Comparison of ENCODE assay signal across 30 cellular contexts in the genomic region with DNA sequence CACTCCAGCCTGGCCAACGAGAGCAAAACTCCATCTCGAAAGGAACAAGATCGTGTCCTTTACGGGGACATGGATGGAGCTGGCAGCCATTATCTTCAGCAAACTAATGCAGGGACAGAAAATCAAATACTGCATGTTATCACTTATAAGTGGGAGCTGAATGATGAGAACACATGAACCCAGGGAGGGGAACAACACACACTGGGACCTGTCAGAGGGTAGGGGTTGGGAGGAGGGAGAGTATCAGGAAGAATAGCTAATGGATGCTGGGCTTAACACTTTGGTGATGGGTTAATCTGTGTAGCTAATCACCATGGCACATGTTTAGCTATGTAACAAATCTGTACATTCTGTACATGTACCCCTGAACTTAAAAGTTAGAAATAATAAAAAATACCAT. TPM values are rescaled to one million over a fixed set of nuclear protein-coding genes. Genes with fewer than 3 reads are reported as not detected.
"Had no signal": no experiment of that assay in that cellular context is flagged by ENCODE, and none has a peak within 500 bp of the region (broad histone marks: within the 10 kb centered on the region; RNA-seq: fewer than 3 reads in every experiment).

No MANE protein-coding gene starts in this region.

- ATAC-seq: stimulated activated effector memory CD8-positive, alpha-beta T cell treated with anti-CD3 and anti-CD28 coated beads, Interleukin-12 subunit alpha, Interleukin-12 subunit beta, amount 100 ng/mL, for 72 hours; stimulated activated memory B cell treated with anti-CD40 and anti-IgM and Interleukin-4, amounts not matched to agents 10 μg/mL and 1 μg/mL and 100 μg/mL, for 72 hours; stimulated activated naive B cell treated with anti-CD40 and anti-IgM and Interleukin-4, amounts not matched to agents 10 μg/mL and 1 μg/mL and 100 μg/mL, for 72 hours; stimulated activated naive CD8-positive, alpha-beta T cell treated with anti-CD3 and anti-CD28 coated beads, Interleukin-15, amount 100 ng/mL, for 72 hours; stimulated activated naive CD8-positive, alpha-beta T cell treated with anti-CD3 and anti-CD28 coated beads, Interleukin-15, Interleukin-2, amounts not matched to agents 100 U/mL and 50 U/mL, for 24 hours; upper lobe of right lung had no signal

- DNase-seq: stimulated activated CD4-positive, alpha-beta T cell treated with anti-CD3 and anti-CD28 coated beads, Interleukin-2, amount 100 ng/mL, for 48 hours; stimulated activated CD4-positive, alpha-beta T cell treated with anti-CD3 and anti-CD28 coated beads, Interleukin-4, amount 100 ng/mL, for 1 hour; stimulated activated CD4-positive, alpha-beta T cell treated with anti-CD3 and anti-CD28 coated beads, Interleukin-4, amount 100 ng/mL, for 24 hours; stimulated activated CD4-positive, alpha-beta T cell treated with anti-CD3 and anti-CD28 coated beads, Interleukin-4, amount 100 ng/mL, for 4 hours; stimulated activated CD8-positive, alpha-beta memory T cell treated with anti-CD3 and anti-CD28 coated beads, Interleukin-4, amount 100 ng/mL, for 48 hours; stimulated activated naive B cell treated with anti-CD40 and anti-IgM and Interleukin-4, amounts not matched to agents 10 μg/mL and 1 μg/mL and 100 μg/mL, for 72 hours; stimulated activated naive CD4-positive, alpha-beta T cell; stimulated activated naive CD4-positive, alpha-beta T cell treated with Interleukin-2 at 50 U/mL for 16 hours; stimulated activated naive CD8-positive, alpha-beta T cell treated with anti-CD3 and anti-CD28 coated beads, Interleukin-15, amount 100 ng/mL, for 72 hours; stimulated activated naive CD8-positive, alpha-beta T cell treated with anti-CD3 and anti-CD28 coated beads, Interleukin-15, Interleukin-2, amounts not matched to agents 100 U/mL and 50 U/mL, for 24 hours; stomach; substantia nigra; testis; thyroid gland; tibial artery; transverse colon; trophoblast cell; upper lobe of left lung; upper lobe of right lung; uterus had no signal

RNA-seq across cellular contexts. Expression of a gene that starts 40.9 kb away (rescaled TPM):
- total RNA-seq: subcutaneous adipose tissue, suprapubic skin, temporal lobe, thoracic aorta, tibial nerve, transverse colon, ureter, urinary bladder, uterus, vagina had no signal
